In the genomic region with DNA sequence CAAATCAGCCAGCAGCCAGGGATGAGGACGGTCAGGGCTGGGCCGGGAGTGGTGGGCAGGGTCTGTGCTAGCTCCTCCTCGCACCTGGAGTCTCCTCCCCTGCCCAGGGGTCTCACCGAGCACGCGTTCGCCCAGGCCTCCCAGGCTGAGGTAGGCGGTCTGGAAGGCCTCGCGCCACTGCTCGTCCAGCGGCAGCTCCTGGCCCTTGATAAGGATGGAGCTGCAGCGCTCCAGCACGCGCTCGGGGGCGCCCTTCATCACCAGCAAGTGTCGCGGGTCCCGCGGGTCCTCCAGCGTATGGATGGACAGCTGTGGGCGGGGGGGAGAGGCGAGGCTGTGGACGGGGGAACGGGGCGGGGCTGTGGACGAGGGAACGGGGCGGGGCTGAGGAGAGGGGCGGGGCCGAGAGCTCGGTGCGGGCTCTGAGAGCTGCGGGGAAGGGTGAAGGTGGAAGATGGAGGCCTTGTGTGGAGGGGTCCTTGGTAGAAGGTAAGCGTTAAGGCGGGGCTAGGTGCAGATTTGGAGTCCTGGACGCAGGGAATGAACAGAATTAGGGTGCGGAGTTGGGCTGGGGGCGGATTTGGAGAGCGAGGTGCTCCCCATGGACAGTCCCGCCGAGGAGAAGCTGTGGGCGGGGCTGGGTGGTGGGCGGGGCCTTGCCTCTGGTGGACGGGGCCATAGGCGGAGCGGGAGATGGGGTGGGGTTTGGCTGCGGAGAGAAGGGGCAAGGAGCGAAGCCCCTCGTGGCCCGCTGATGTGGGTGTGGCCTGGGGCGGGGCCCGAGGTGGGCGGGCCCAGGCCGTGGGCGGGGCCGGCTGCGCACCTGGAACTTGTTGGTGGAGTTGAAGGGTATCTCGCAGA, we compare ENCODE assay signal across 8 cellular contexts. TPM values are rescaled to one million over a fixed set of nuclear protein-coding genes. Genes with fewer than 3 reads are reported as not detected.
DNase-seq lines count a peak whose midpoint lies in the region; ATAC-seq and TF ChIP-seq lines count a peak whose summit lies in the region.

No MANE protein-coding gene starts in this region.

- H3K27ac Mint-ChIP-seq in CD4-positive, alpha-beta T cell = no peak overlapping the region
- H3K27ac Mint-ChIP-seq in nephron progenitor cell = no peak overlapping the region

- no peaks in the 10 kb centered on the region for H3K36me3 Mint-ChIP-seq in CD4-positive, alpha-beta T cell (ENCODE audit: low read depth)
- H3K36me3 Mint-ChIP-seq in nephron progenitor cell (ENCODE audit: low read depth) = no peaks in the 10 kb centered on the region

- H3K4me1 ChIP-seq in testis = no peaks in the 10 kb centered on the region

- peak in 9 of 10 experiments; percentile 20 to 58 (median 39) for DNase-seq in CD4-positive, alpha-beta T cell
- DNase-seq in NCI-H1048 (lab: John Stamatoyannopoulos, UW) (peak; percentile 46), erythroblast (lab: John Stamatoyannopoulos, UW) (peak; percentile 65 to 70), nephron progenitor cell (peak; percentile 98), testis (peak; percentile 82), GDM1 (lab: John Stamatoyannopoulos, UW) (no peak)
- DNase-seq in activated CD8-positive, alpha-beta memory T cell treated with anti-CD3 and anti-CD28 coated beads for 24 hours = peak; percentile 82

- POLR2A ChIA-PET in CD4-positive, alpha-beta T cell (lab: Charles Lee) = interaction anchor here (0.7 kb wide), 1 partner anchor 52 kb away, joined by 3 read pairs; no protein-coding TSS in a partner anchor

- intact Hi-C loops in CD4-positive, alpha-beta T cell (cut with DNase I, micrococcal nuclease) = no loop called here
- intact Hi-C loops in testis (cut with DNase I; ENCODE audit: low total_unique reads) = no loop called here

- TF ChIP-seq POLR2A in erythroblast (IDR thresholded peaks at IDR 0.05; ENCODE audit: low read length) (no peak), testis (IDR thresholded peaks at IDR 0.05) (no peak)

- peak overlapping the region; percentile 36 to 52 for H3K4me3 ChIP-seq in testis

- peaks cover 28% of the 10 kb centered on the region for H3K27me3 ChIP-seq in CD4-positive, alpha-beta T cell (ENCODE audit: control insufficient read depth, insufficient read depth, low read length)
- H3K27me3 ChIP-seq in testis = no peaks in the 10 kb centered on the region

- 1 to 4% methylated on average over 28 to 49 of the region's 60 CpGs for WGBS in testis, 2 donors

- CTCF ChIA-PET in CD4-positive, alpha-beta T cell (lab: Charles Lee) = no interaction called here

- H3K27ac ChIP-seq in CD4-positive, alpha-beta T cell (ENCODE audit: low read depth, low read length) = no peak overlapping the region
- no peak overlapping the region for H3K27ac ChIP-seq in testis

- H3K4me1 Mint-ChIP-seq in CD4-positive, alpha-beta T cell (ENCODE audit: low read depth) = peaks cover 15% of the 10 kb centered on the region
- H3K4me1 Mint-ChIP-seq in nephron progenitor cell = peaks cover 21% of the 10 kb centered on the region

- H3K27me3 Mint-ChIP-seq in CD4-positive, alpha-beta T cell = peaks cover 57% of the 10 kb centered on the region
- peaks cover 81% of the 10 kb centered on the region for H3K27me3 Mint-ChIP-seq in nephron progenitor cell (ENCODE audit: low read depth, poor library complexity)

- ATAC-seq in CD4-positive, alpha-beta T cell (ENCODE audit: poor library complexity) = peak; percentile 79
- no peak for ATAC-seq in GM19455 (IDR thresholded peaks at IDR 0.05; ENCODE audit: unreplicated experiment)

- TF ChIP-seq CTCF in CD4-positive, alpha-beta T cell (IDR thresholded peaks at IDR 0.05) = no peak
- TF ChIP-seq CTCF in nephron progenitor cell (IDR thresholded peaks at IDR 0.05) = no peak
- TF ChIP-seq CTCF in testis (IDR thresholded peaks at IDR 0.05) = no peak

- H3K9me3 Mint-ChIP-seq in CD4-positive, alpha-beta T cell = no peaks in the 10 kb centered on the region
- peaks cover 4% of the 10 kb centered on the region for H3K9me3 Mint-ChIP-seq in nephron progenitor cell

- H3K36me3 ChIP-seq in testis (ENCODE audit: low read depth, missing control alignments) = no peaks in the 10 kb centered on the region

- H3K9me3 ChIP-seq in CD4-positive, alpha-beta T cell (ENCODE audit: control insufficient read depth, low read length) = no peaks in the 10 kb centered on the region
- H3K9me3 ChIP-seq in testis = no peaks in the 10 kb centered on the region

- peak overlapping the region; percentile 83 for H3K4me3 Mint-ChIP-seq in CD4-positive, alpha-beta T cell
- peak overlapping the region; percentile 87 for H3K4me3 Mint-ChIP-seq in nephron progenitor cell

RNA-seq across cellular contexts. Expression of a gene that starts 5.7 kb away (rescaled TPM):
- total RNA-seq in CD4-positive, alpha-beta T cell = not detected
- total RNA-seq in testis = 1 to 10 TPM in 1 of 2 donors, under 1 TPM in 1; 0.87 to 1.1 TPM
- polyA plus RNA-seq in testis (ENCODE audit: insufficient read depth, low read depth, low replicate concordance) = 1.1 TPM

RNA-seq across cellular contexts. Expression of a gene that starts 12.3 kb away (rescaled TPM):
- total RNA-seq in CD4-positive, alpha-beta T cell = 10 to 100 TPM; 20.3 to 22.0 TPM
- 100 to 1,000 TPM; 125 TPM for total RNA-seq in testis
- 146 TPM for polyA plus RNA-seq in testis (ENCODE audit: insufficient read depth, low read depth, low replicate concordance)

RNA-seq across cellular contexts. Expression of a gene that starts 24.5 kb away (rescaled TPM):
- total RNA-seq in CD4-positive, alpha-beta T cell = not detected
- total RNA-seq in testis = 100 to 1,000 TPM; 123 to 338 TPM
- polyA plus RNA-seq in testis (ENCODE audit: insufficient read depth, low read depth, low replicate concordance) = 363 TPM

RNA-seq across cellular contexts. Expression of a gene that starts 28.2 kb away (rescaled TPM):
- not detected for total RNA-seq in CD4-positive, alpha-beta T cell
- total RNA-seq in testis = under 1 TPM in 1 of 2 donors, not detected in 1; 0.74 TPM
- polyA plus RNA-seq in testis (ENCODE audit: insufficient read depth, low read depth, low replicate concordance) = 2.0 TPM

RNA-seq across cellular contexts. Expression of a gene that starts 29.7 kb away (rescaled TPM):
- not detected for total RNA-seq in CD4-positive, alpha-beta T cell
- under 1 TPM; 0.16 to 0.19 TPM for total RNA-seq in testis
- polyA plus RNA-seq in testis (ENCODE audit: insufficient read depth, low read depth, low replicate concordance) = 0.47 TPM

Comparison
In these comparisons a context has a peak if more than half of its experiments do, and no peak if none do; other contexts are left out.
1. RNA of a gene that starts 12.3 kb away (total RNA-seq): 125 TPM in testis; 20.3 to 22.0 TPM in CD4-positive, alpha-beta T cell; every median in the first group is over 4 times any median in the second.
2. RNA of a gene that starts 24.5 kb away (total RNA-seq): 123 to 338 TPM in testis; not detected in CD4-positive, alpha-beta T cell; every median in the first group is over 100 times any median in the second.